16 cellular contexts compared by ENCODE assay signal in genomic region chr5:74318985-74319563, GRCh38.
DNase-seq lines count a peak whose midpoint lies in the region; ATAC-seq, FAIRE-seq and TF ChIP-seq lines count a peak whose summit lies in the region.
"Had no signal": no experiment of that assay in that cellular context is flagged by ENCODE, and none has a peak within 500 bp of the region (broad histone marks: within the 10 kb centered on the region; RNA-seq: fewer than 3 reads in every experiment).

No MANE protein-coding gene starts in this region.

- no peak for TF ChIP-seq CTCF in bronchial epithelial cell (IDR thresholded peaks at IDR 0.05; ENCODE audit: insufficient read depth, low read length, severe bottlenecking)

- H3K36me3 ChIP-seq in bronchial epithelial cell (ENCODE audit: control insufficient read depth, insufficient read depth, low read length), result no peaks in the 10 kb centered on the region

- no peaks in the 10 kb centered on the region for H3K9me3 Mint-ChIP-seq in activated naive CD8-positive, alpha-beta T cell treated with anti-CD3 and anti-CD28 coated beads, Interleukin-2, amount 50 U/mL, for 24 hours
- no peaks in the 10 kb centered on the region for H3K9me3 Mint-ChIP-seq in activated naive CD8-positive, alpha-beta T cell treated with anti-CD3 and anti-CD28 coated beads for 36 hours
- H3K9me3 Mint-ChIP-seq: T-helper 1 cell treated with Interleukin-12 subunit alpha and Interleukin-12 subunit beta and Interleukin-4 antibody, amounts not matched to agents 30 μg/mL and 1 μg/mL, for 36 hours had no signal

- peak; percentile 39 for ATAC-seq in activated naive CD8-positive, alpha-beta T cell treated with anti-CD3 and anti-CD28 coated beads, Interleukin-2, amount 50 U/mL, for 24 hours
- ATAC-seq: psoas muscle had no signal

- no peak for DNase-seq in activated naive CD8-positive, alpha-beta T cell treated with anti-CD3 and anti-CD28 coated beads, Interleukin-2, amount 50 U/mL, for 24 hours
- no peak for DNase-seq in activated naive CD8-positive, alpha-beta T cell treated with anti-CD3 and anti-CD28 coated beads for 36 hours
- DNase-seq in NCI-H460 (ENCODE audit: extremely low read depth, low read depth), result peak; percentile 46
- DNase-seq in bronchial epithelial cell (ENCODE audit: low read depth), result peak; percentile 96
- DNase-seq in stimulated activated CD8-positive, alpha-beta memory T cell treated with anti-CD3 and anti-CD28 coated beads, Interleukin-4, amount 100 ng/mL, for 48 hours, result peak; percentile 48
- DNase-seq in hepatic stellate cell (ENCODE audit: low spot score), result no peak
- no peak for DNase-seq in OCI-M2 (lab: John Stamatoyannopoulos, UW; ENCODE audit: unreplicated experiment)
- DNase-seq in NCI-H1417 treated with DMSO at 0.1 percent for 48 hours (lab: John Stamatoyannopoulos, UW), result no peak
- DNase-seq: activated CD4-positive, CD25-positive, alpha-beta regulatory T cell treated with anti-CD3 and anti-CD28 coated beads, Interleukin-2, amount 50 U/mL, for 72 hours; activated effector memory CD4-positive, alpha-beta T cell treated with Interleukin-2 at 50 U/mL for 16 hours; NCI-H187; NCI-H69; psoas muscle; RPMI8226; trophoblast cell had no signal

- H3K27me3 Mint-ChIP-seq in activated naive CD8-positive, alpha-beta T cell treated with anti-CD3 and anti-CD28 coated beads, Interleukin-2, amount 50 U/mL, for 24 hours, result peaks cover 37% of the 10 kb centered on the region
- peaks cover 38% of the 10 kb centered on the region for H3K27me3 Mint-ChIP-seq in activated naive CD8-positive, alpha-beta T cell treated with anti-CD3 and anti-CD28 coated beads for 36 hours

- H3K27me3 ChIP-seq in bronchial epithelial cell (ENCODE audit: control insufficient read depth, insufficient read depth, low read length), result no peaks in the 10 kb centered on the region

- no peaks in the 10 kb centered on the region for H3K36me3 Mint-ChIP-seq in activated naive CD8-positive, alpha-beta T cell treated with anti-CD3 and anti-CD28 coated beads, Interleukin-2, amount 50 U/mL, for 24 hours (ENCODE audit: low read depth)
- no peaks in the 10 kb centered on the region for H3K36me3 Mint-ChIP-seq in activated naive CD8-positive, alpha-beta T cell treated with anti-CD3 and anti-CD28 coated beads for 36 hours

- no peak overlapping the region for H3K27ac Mint-ChIP-seq in activated naive CD8-positive, alpha-beta T cell treated with anti-CD3 and anti-CD28 coated beads, Interleukin-2, amount 50 U/mL, for 24 hours
- no peak overlapping the region for H3K27ac Mint-ChIP-seq in activated naive CD8-positive, alpha-beta T cell treated with anti-CD3 and anti-CD28 coated beads for 36 hours
- H3K27ac Mint-ChIP-seq: T-helper 1 cell treated with Interleukin-12 subunit alpha and Interleukin-12 subunit beta and Interleukin-4 antibody, amounts not matched to agents 30 μg/mL and 1 μg/mL, for 36 hours had no signal

- no peak for FAIRE-seq in bronchial epithelial cell (lab: Jason Lieb, UNC)

- H3K4me1 Mint-ChIP-seq in activated naive CD8-positive, alpha-beta T cell treated with anti-CD3 and anti-CD28 coated beads, Interleukin-2, amount 50 U/mL, for 24 hours, result peaks cover 10% of the 10 kb centered on the region
- no peaks in the 10 kb centered on the region for H3K4me1 Mint-ChIP-seq in activated naive CD8-positive, alpha-beta T cell treated with anti-CD3 and anti-CD28 coated beads for 36 hours

- no peak overlapping the region for H3K4me3 ChIP-seq in bronchial epithelial cell (ENCODE audit: low read depth, low read length)
- H3K4me3 ChIP-seq: psoas muscle had no signal

- H3K4me3 Mint-ChIP-seq in activated naive CD8-positive, alpha-beta T cell treated with anti-CD3 and anti-CD28 coated beads, Interleukin-2, amount 50 U/mL, for 24 hours, result no peak overlapping the region
- no peak overlapping the region for H3K4me3 Mint-ChIP-seq in activated naive CD8-positive, alpha-beta T cell treated with anti-CD3 and anti-CD28 coated beads for 36 hours
- H3K4me3 Mint-ChIP-seq: T-helper 1 cell treated with Interleukin-12 subunit alpha and Interleukin-12 subunit beta and Interleukin-4 antibody, amounts not matched to agents 30 μg/mL and 1 μg/mL, for 36 hours had no signal

Comparison
In these comparisons a context has a peak if more than half of its experiments do, and no peak if none do; other contexts are left out.
1. DNase-seq: peak in NCI-H460 (single experiment), bronchial epithelial cell (single experiment) and stimulated activated CD8-positive, alpha-beta memory T cell treated with anti-CD3 and anti-CD28 coated beads, Interleukin-4, amount 100 ng/mL, for 48 hours (single experiment); none in activated naive CD8-positive, alpha-beta T cell treated with anti-CD3 and anti-CD28 coated beads, Interleukin-2, amount 50 U/mL, for 24 hours (single experiment), activated naive CD8-positive, alpha-beta T cell treated with anti-CD3 and anti-CD28 coated beads for 36 hours (single experiment), hepatic stellate cell (single experiment), OCI-M2 (single experiment) and NCI-H1417 treated with DMSO at 0.1 percent for 48 hours (single experiment).